In the genomic region with DNA sequence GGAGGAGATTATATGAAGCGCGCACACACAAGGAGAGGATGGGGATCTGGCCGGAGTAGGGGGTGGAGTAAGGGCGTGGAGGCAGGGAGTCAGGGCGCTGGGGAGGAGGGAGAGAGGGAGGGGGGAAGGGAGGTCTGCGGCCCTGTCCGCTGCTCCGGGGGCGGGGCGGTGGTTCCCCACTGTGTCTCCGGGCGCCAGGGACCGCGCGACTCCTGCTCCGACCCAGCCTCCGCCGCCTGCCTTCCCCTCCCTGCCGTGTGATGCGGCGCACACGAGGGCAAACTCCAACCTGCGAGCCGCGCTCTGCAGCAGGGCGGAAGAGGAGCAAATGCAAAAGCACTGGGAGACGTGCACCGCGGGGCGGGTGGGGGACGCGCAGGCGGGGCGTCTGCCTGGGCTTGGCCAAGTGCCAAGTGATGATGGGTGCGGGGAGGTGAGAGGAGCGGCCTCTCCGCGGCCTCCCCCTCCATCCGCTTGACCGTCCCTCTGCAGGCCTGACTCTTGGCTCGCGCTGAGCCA, we compare ENCODE assay signal across 9 cellular contexts. TPM values are rescaled to one million over a fixed set of nuclear protein-coding genes. Genes with fewer than 3 reads are reported as not detected.
A peak's percentile ranks its signal among the peaks of the same experiment; 100 is the strongest.
DNase-seq lines count a peak whose midpoint lies in the region; ATAC-seq, FAIRE-seq and TF ChIP-seq lines count a peak whose summit lies in the region.
"Had no signal": no experiment of that assay in that cellular context is flagged by ENCODE, and none has a peak within 500 bp of the region (broad histone marks: within the 10 kb centered on the region; RNA-seq: fewer than 3 reads in every experiment).

A gene with protein sequence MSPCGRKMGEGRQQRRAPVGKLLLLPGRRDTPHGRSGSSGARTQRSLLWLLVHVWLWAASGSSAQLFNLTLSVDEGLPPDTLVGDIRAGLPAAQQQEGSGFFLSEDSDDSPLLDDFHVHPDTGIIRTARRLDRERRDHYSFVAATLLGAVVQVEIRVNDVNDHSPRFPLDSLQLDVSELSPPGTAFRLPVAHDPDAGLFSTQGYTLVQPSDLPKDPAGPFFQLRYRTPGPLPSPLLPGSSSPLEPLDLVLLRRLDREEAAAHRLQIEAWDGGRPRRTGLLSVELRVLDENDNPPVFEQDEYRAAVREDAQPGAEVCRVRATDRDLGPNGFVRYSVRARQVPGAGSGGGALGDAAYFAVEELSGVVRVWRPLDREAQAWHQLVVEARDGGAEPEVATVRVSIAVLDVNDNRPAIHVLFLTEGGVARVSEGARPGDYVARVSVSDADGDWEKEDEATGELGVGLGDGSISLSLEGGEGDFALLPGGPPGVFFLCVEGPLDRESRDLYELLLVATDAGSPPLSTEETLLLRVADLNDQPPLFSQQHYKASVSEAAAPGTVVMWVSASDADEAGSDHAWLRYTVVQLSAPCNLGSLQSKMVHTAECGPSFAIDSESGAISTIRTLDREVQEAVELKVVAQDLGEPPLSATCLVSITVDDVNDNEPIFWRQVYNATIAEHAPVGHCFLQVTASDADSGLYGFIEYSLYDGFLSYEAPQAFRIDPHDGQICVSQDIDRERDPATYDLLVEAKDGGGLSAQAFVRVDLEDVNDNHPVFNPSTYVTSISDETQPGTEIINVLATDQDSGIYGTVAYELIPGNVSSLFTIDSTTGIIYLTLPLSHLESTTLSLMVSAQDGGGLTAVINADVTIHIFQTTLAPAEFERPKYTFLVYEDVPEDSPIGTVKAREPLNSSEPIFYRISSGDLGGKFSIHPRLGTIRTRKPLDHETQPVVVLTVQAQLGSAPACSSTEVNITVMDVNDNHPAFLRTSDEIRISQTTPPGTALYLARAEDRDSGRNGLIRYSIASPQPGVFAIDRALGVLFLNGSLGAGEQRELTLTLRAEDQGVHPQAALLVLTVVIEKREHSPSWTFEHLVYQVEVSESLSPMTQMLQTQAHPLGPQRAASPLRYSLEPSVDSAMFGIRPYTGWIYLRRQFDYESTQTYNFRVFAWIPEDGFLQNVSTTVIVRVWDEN (N-terminal part only) (minus strand): TSS at position 69 of the 519 bp plus-strand sequence. CDS start 444 bp downstream, outside the sequence.

- peak within 1 kb of the TSS; percentile 80 for H3K4me2 ChIP-seq in PC-3 (ENCODE audit: low read length)

- no peak within 1 kb of the TSS for H3K27ac ChIP-seq in PC-3 (ENCODE audit: low read length)
- H3K27ac ChIP-seq in dorsolateral prefrontal cortex: peak within 1 kb of the TSS in 14 of 59 donors; percentile 1 to 66 (median 29)

- H3K27me3 ChIP-seq in PC-3 (ENCODE audit: low read length) (peaks cover 9% of the 10 kb centered on the region), dorsolateral prefrontal cortex (peaks cover 0 to 67% (median 31%) of the 10 kb centered on the region in 45 donors)

- POLR2A ChIA-PET in AG04449 (lab: Yijun Ruan, JAX) (no interaction called here), PC-3 (lab: Charles Lee; ENCODE audit: unreplicated experiment) (no interaction called here)

- no peaks in the 10 kb centered on the region for H3K9me2 ChIP-seq in PC-3 (replicated peaks; ENCODE audit: low read length)

- CTCF ChIA-PET in AG04449 (lab: Yijun Ruan, JAX) (no interaction called here), PC-3 (lab: Charles Lee) (interaction anchor here (0.6 kb wide), 1 partner anchor 115 kb away, joined by 3 read pairs; no protein-coding TSS in a partner anchor)

- peak; percentile 39 for ATAC-seq in HG02852 (IDR thresholded peaks at IDR 0.05; ENCODE audit: unreplicated experiment)
- peak; percentile 71 for ATAC-seq in PC-3

- no peaks in the 10 kb centered on the region for H4K20me1 ChIP-seq in PC-3 (ENCODE audit: low read length)

- H3K9me3 ChIP-seq in PC-3 (ENCODE audit: low read length): no peaks in the 10 kb centered on the region

- DNase-seq in AG04449 (ENCODE audit: low read depth, low spot score) (no peak), GM18507 (ENCODE audit: extremely low spot score, insufficient read length, low read depth) (no peak), PC-3 (peak; percentile 5), dorsolateral prefrontal cortex (peak in 4 of 10 donors; percentile 7 to 45 (median 43)), mucosa of gallbladder (ENCODE audit: low spot score) (peak; percentile 70), NCI-H345 (lab: John Stamatoyannopoulos, UW) (no peak), mesenteric fat pad (ENCODE audit: low spot score) (no peak)

- no peaks in the 10 kb centered on the region for H3F3A ChIP-seq in PC-3 (ENCODE audit: low read length, unreplicated experiment)

- no peak within 1 kb of the TSS for H3K9ac ChIP-seq in PC-3 (ENCODE audit: low read length)

- no peaks in the 10 kb centered on the region for H3K36me3 ChIP-seq in PC-3 (ENCODE audit: low read depth, low read length)

- H3K79me2 ChIP-seq in PC-3 (ENCODE audit: low read length): no peaks in the 10 kb centered on the region

- BruUV-seq in PC-3 (replicated peaks; lab: Mats Ljungman, UMichigan): no TSS peak

- intact Hi-C loops in PC-3 (cut with micrococcal nuclease) (no loop called here), dorsolateral prefrontal cortex (cut with DNase I) (no loop called here)

- TF ChIP-seq CTCF in AG04449 (IDR thresholded peaks at IDR 0.05; ENCODE audit: insufficient read depth, low read length, missing control alignments) (no peak), PC-3 (conservative IDR thresholded peaks at IDR 0.05; ENCODE audit: low read depth, low read length) (no peak), dorsolateral prefrontal cortex (IDR thresholded peaks at IDR 0.05 in 54 of 56, conservative IDR thresholded peaks at IDR 0.05 in 2 of 56; ENCODE audit: low read depth in 1 of 56, partially characterized antibody in 56 of 56) (no peak)

- H3K4me3 ChIP-seq in AG04449 (ENCODE audit: low read depth, low read length) (peak within 1 kb of the TSS; percentile 6; the same call in 1 of the 2 replicates), PC-3 (ENCODE audit: low read length) (peak within 1 kb of the TSS; percentile 58), dorsolateral prefrontal cortex (peak within 1 kb of the TSS; percentile 24 to 78 (median 57))

- H3K4me1 ChIP-seq in PC-3 (ENCODE audit: insufficient read depth, low read length): no peaks in the 10 kb centered on the region

- H2AFZ ChIP-seq in PC-3 (ENCODE audit: low read length): peak within 1 kb of the TSS; percentile 79

- FAIRE-seq in GM18507 (lab: Jason Lieb, UNC): peak; percentile 21

RNA-seq across cellular contexts. Expression of the gene that starts here (rescaled TPM):
- 0.06 and 0.22 TPM in 2 replicates for total RNA-seq in PC-3 (2014; rRNA removed)
- 10 to 100 TPM in 106 of 120 experiments, 1 to 10 TPM in 14; 6.0 to 24.0 (median 14.7) TPM for total RNA-seq in dorsolateral prefrontal cortex
- total RNA-seq in mucosa of gallbladder: 14.2 TPM
- total RNA-seq in mesenteric fat pad: 0.32 TPM
- total RNA-seq: glomerular endothelial cell had no signal

Comparison
In these comparisons a context has a peak if more than half of its experiments do, and no peak if none do; other contexts are left out.
1. Peak in DNase-seq, ATAC-seq, H3K4me3 ChIP-seq and H3K4me2 ChIP-seq in PC-3; RNA of the gene not detected or under 1 TPM.
2. H3K4me3 ChIP-seq: peak in every context shown above with its lines; median percentile 58 in PC-3; 57 in dorsolateral prefrontal cortex; 6 in AG04449.